ENCODE assay signal across 15 cellular contexts in the genomic region with DNA sequence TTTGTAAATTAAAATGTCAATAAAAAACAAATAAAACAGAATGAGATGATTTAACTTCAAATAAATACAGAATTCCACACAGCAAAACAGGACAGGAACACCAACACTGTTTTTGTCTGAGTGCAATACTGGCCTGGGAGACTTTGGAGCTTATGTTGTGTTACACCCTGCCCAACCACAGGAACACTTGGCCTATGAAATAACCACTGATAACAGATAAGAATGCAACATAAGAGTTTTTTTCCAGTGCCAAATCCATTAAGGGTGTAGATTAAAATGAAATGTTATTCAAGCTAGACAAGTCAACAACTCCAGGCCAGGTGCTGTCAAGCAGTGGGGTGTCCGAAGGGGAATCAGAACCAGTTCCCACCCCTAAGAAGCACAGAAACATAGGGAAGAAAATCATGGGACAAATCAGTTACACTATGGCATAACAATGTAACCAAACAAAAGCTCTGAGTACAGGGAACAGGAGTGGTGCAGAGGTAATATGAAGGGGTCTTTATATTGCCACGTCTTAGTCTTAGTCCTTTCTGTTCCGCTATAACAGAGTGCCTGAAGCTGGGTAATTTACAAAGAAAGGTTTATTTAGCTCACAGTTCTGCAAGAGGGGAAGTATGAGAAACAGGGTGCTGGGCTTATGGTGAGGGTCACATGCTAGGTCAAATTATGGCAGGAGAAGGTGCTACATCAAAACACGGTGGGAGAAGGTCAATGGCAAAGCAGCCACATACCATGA. TPM values are rescaled to one million over a fixed set of nuclear protein-coding genes. Genes with fewer than 3 reads are reported as not detected.
DNase-seq lines count a peak whose midpoint lies in the region; ATAC-seq and TF ChIP-seq lines count a peak whose summit lies in the region.
"Had no signal": no experiment of that assay in that cellular context is flagged by ENCODE, and none has a peak within 500 bp of the region (broad histone marks: within the 10 kb centered on the region; RNA-seq: fewer than 3 reads in every experiment).

No MANE protein-coding gene starts in this region.

- H3K36me3 Mint-ChIP-seq in CD4-positive, alpha-beta T cell (ENCODE audit: low read depth), result peaks cover 47% of the 10 kb centered on the region
- H3K36me3 Mint-ChIP-seq in neural progenitor cell, result peaks cover 17% of the 10 kb centered on the region

- H3K27me3 ChIP-seq in CD4-positive, alpha-beta T cell (ENCODE audit: control insufficient read depth, insufficient read depth, low read length), result no peaks in the 10 kb centered on the region
- H3K27me3 ChIP-seq in brain microvascular endothelial cell (replicated peaks), result no peaks in the 10 kb centered on the region
- H3K27me3 ChIP-seq in muscle layer of duodenum (ENCODE audit: low read depth, low read length), result no peaks in the 10 kb centered on the region
- H3K27me3 ChIP-seq in neural progenitor cell, result no peaks in the 10 kb centered on the region
- H3K27me3 ChIP-seq: BE2C, pancreas had no signal

- TF ChIP-seq POLR2A in NB4 (IDR thresholded peaks at IDR 0.05; ENCODE audit: extremely low read depth, insufficient read length), result no peak

- no peaks in the 10 kb centered on the region for H3K9me3 ChIP-seq in CD4-positive, alpha-beta T cell (ENCODE audit: control insufficient read depth, low read length)
- no peaks in the 10 kb centered on the region for H3K9me3 ChIP-seq in muscle layer of duodenum (ENCODE audit: control insufficient read depth in 1 of 2, low read length in 2 of 2)
- no peaks in the 10 kb centered on the region for H3K9me3 ChIP-seq in neural progenitor cell (ENCODE audit: low read depth)
- H3K9me3 ChIP-seq: BE2C, pancreas had no signal

- H3K4me2 ChIP-seq in neural progenitor cell, result no peak overlapping the region

- peaks cover 16% of the 10 kb centered on the region for H3F3A ChIP-seq in neural progenitor cell (ENCODE audit: low read depth)

- peaks cover 57% of the 10 kb centered on the region for H3K4me1 Mint-ChIP-seq in CD4-positive, alpha-beta T cell (ENCODE audit: low read depth)
- H3K4me1 Mint-ChIP-seq in neural progenitor cell, result peaks cover 22% of the 10 kb centered on the region

- H3K4me1 ChIP-seq in muscle layer of duodenum (ENCODE audit: control insufficient read depth in 1 of 2, insufficient read depth in 2 of 2, low read length in 2 of 2) (peaks cover 10 to 33% of the 10 kb centered on the region in 2 donors), neural progenitor cell (peaks cover 6% of the 10 kb centered on the region)
- H3K4me1 ChIP-seq: BE2C had no signal

- TF ChIP-seq CTCF in CD4-positive, alpha-beta T cell (IDR thresholded peaks at IDR 0.05), result no peak
- TF ChIP-seq CTCF in NB4 (IDR thresholded peaks at IDR 0.05; ENCODE audit: low read depth, low read length) (no peak), brain microvascular endothelial cell (IDR thresholded peaks at IDR 0.05; ENCODE audit: low read depth, low read length, missing control alignments) (no peak), neural progenitor cell (IDR thresholded peaks at IDR 0.05) (no peak)

- no peaks in the 10 kb centered on the region for H3K27me3 Mint-ChIP-seq in CD4-positive, alpha-beta T cell
- H3K27me3 Mint-ChIP-seq in neural progenitor cell (ENCODE audit: insufficient read depth, low read depth), result peaks cover 6% of the 10 kb centered on the region
- H3K27me3 Mint-ChIP-seq: dendritic cell treated with granulocyte-macrophage colony-stimulating factor and Interleukin-4, amounts not matched to agents 40 ng/mL and 50 ng/mL, for 4 days had no signal

- no peak overlapping the region for H3K9ac ChIP-seq in neural progenitor cell

- no peak for DNase-seq in CD4-positive, alpha-beta T cell
- no peak for DNase-seq in NB4 (ENCODE audit: low read depth)
- peak; percentile 32 for DNase-seq in brain microvascular endothelial cell
- DNase-seq in neural progenitor cell (ENCODE audit: low spot score), result no peak
- DNase-seq in ecto neural progenitor cell (ENCODE audit: low spot score), result no peak
- DNase-seq: activated naive CD8-positive, alpha-beta T cell treated with anti-CD3 and anti-CD28 coated beads, Interleukin-2, amount 10 ng/mL, durations not matched to agents 7 days and 5 days; BE2C; GDM1; pancreas; stimulated activated CD4-positive, alpha-beta T cell treated with anti-CD3 and anti-CD28 coated beads, Interleukin-2, amount 100 ng/mL, for 48 hours; stimulated activated naive CD4-positive, alpha-beta T cell had no signal

- no peak overlapping the region for H3K27ac ChIP-seq in CD4-positive, alpha-beta T cell (ENCODE audit: low read depth, low read length)
- H3K27ac ChIP-seq in brain microvascular endothelial cell (peak overlapping the region; percentile 1), muscle layer of duodenum (ENCODE audit: low read length) (peak overlapping the region; percentile 32), neural progenitor cell (no peak overlapping the region)

- ATAC-seq in CD4-positive, alpha-beta T cell (ENCODE audit: poor library complexity), result no peak
- ATAC-seq in HG02588 (IDR thresholded peaks at IDR 0.05; ENCODE audit: unreplicated experiment) (no peak), HG02981 (IDR thresholded peaks at IDR 0.05; ENCODE audit: unreplicated experiment) (no peak)
- ATAC-seq: pancreas had no signal

- peaks cover 67% of the 10 kb centered on the region for H3K79me2 ChIP-seq in neural progenitor cell (ENCODE audit: low read depth)

- no peak overlapping the region for H2AFZ ChIP-seq in neural progenitor cell (replicated peaks)

- intact Hi-C loops in CD4-positive, alpha-beta T cell (cut with DNase I, micrococcal nuclease), result loop anchor here in 1 of 2 experiments (5.0 to 10.0 kb wide), 3 partner anchors 468 to 1354 kb away; partner anchors contain the start of genes FAM210A, MPPE1 and RNMT

- POLR2A ChIA-PET in CD4-positive, alpha-beta T cell (lab: Charles Lee), result no interaction called here

- H3K36me3 ChIP-seq in brain microvascular endothelial cell (replicated peaks) (peaks cover 3% of the 10 kb centered on the region), muscle layer of duodenum (ENCODE audit: control insufficient read depth in 1 of 2, insufficient read depth in 2 of 2, low read length in 2 of 2) (peaks cover 6 to 11% of the 10 kb centered on the region in 2 donors), neural progenitor cell (no peaks in the 10 kb centered on the region)

- no peaks in the 10 kb centered on the region for H3K9me3 Mint-ChIP-seq in CD4-positive, alpha-beta T cell
- H3K9me3 Mint-ChIP-seq in neural progenitor cell, result no peaks in the 10 kb centered on the region
- H3K9me3 Mint-ChIP-seq: activated naive CD8-positive, alpha-beta T cell treated with anti-CD3 and anti-CD28 coated beads, Interleukin-2, amount 10 ng/mL, durations not matched to agents 7 days and 5 days; dendritic cell treated with granulocyte-macrophage colony-stimulating factor and Interleukin-4, amounts not matched to agents 40 ng/mL and 50 ng/mL, for 4 days had no signal

- peak overlapping the region; percentile 26 for H3K4me3 ChIP-seq in NB4 (ENCODE audit: low read depth, low read length)
- no peak overlapping the region for H3K4me3 ChIP-seq in brain microvascular endothelial cell (ENCODE audit: low read depth, low read length)
- peak overlapping the region in 1 of 2 donors; percentile 5 for H3K4me3 ChIP-seq in muscle layer of duodenum (ENCODE audit: low read depth in 1 of 2, low read length in 2 of 2)
- H3K4me3 ChIP-seq in neural progenitor cell, result no peak overlapping the region
- H3K4me3 ChIP-seq: pancreas had no signal

- in situ Hi-C loops in brain microvascular endothelial cell (cut with HindIII; ENCODE audit: low pct_ligation_motif_present, low sequenced_read_pairs), result no loop called here

- peaks cover 45% of the 10 kb centered on the region for H4K20me1 ChIP-seq in neural progenitor cell (ENCODE audit: low read depth)

- H3K4me3 Mint-ChIP-seq in CD4-positive, alpha-beta T cell, result peak overlapping the region; percentile 52
- H3K4me3 Mint-ChIP-seq in neural progenitor cell, result no peak overlapping the region
- H3K4me3 Mint-ChIP-seq: activated naive CD8-positive, alpha-beta T cell treated with anti-CD3 and anti-CD28 coated beads, Interleukin-2, amount 10 ng/mL, durations not matched to agents 7 days and 5 days; dendritic cell treated with granulocyte-macrophage colony-stimulating factor and Interleukin-4, amounts not matched to agents 40 ng/mL and 50 ng/mL, for 4 days had no signal

- CTCF ChIA-PET in CD4-positive, alpha-beta T cell (lab: Charles Lee), result no interaction called here

- H3K27ac Mint-ChIP-seq in CD4-positive, alpha-beta T cell, result peak overlapping the region; percentile 37
- no peak overlapping the region for H3K27ac Mint-ChIP-seq in neural progenitor cell
- H3K27ac Mint-ChIP-seq: activated naive CD8-positive, alpha-beta T cell treated with anti-CD3 and anti-CD28 coated beads, Interleukin-2, amount 10 ng/mL, durations not matched to agents 7 days and 5 days; dendritic cell treated with granulocyte-macrophage colony-stimulating factor and Interleukin-4, amounts not matched to agents 40 ng/mL and 50 ng/mL, for 4 days had no signal

RNA-seq across cellular contexts. Expression of gene AFG3L2, which starts 3.8 kb away (rescaled TPM):
- total RNA-seq in CD4-positive, alpha-beta T cell, result 10 to 100 TPM; 40.4 to 46.8 TPM
- 38.9 and 51.7 TPM in 2 replicates for total RNA-seq in neural progenitor cell (ENCODE audit: low replicate concordance)

RNA-seq across cellular contexts. Expression of gene PRELID3A, which starts 34.5 kb away (rescaled TPM):
- total RNA-seq in CD4-positive, alpha-beta T cell, result under 1 TPM in 1 of 2 experiments, not detected in 1; 0.22 TPM
- 12.0 and 14.2 TPM in 2 replicates for total RNA-seq in neural progenitor cell (ENCODE audit: low replicate concordance)

Comparison
In these comparisons a context has a peak if more than half of its experiments do, and no peak if none do; other contexts are left out.
1. H3K27ac ChIP-seq: peak in brain microvascular endothelial cell (single experiment) and muscle layer of duodenum (single experiment); none in CD4-positive, alpha-beta T cell (single experiment) and neural progenitor cell (single experiment).
2. RNA of gene PRELID3A, which starts 34.5 kb away (total RNA-seq): 12.0 to 14.2 TPM in neural progenitor cell; 0.22 TPM in CD4-positive, alpha-beta T cell; every median in the first group is over 10 times any median in the second.